8 cellular contexts compared by ENCODE assay signal in genomic region chr1:228837817-228838716, GRCh38.
A peak's percentile ranks its signal among the peaks of the same experiment; 100 is the strongest.
DNase-seq lines count a peak whose midpoint lies in the region; ATAC-seq, FAIRE-seq and TF ChIP-seq lines count a peak whose summit lies in the region.

No MANE protein-coding gene starts in this region.

- H3K9me3 Mint-ChIP-seq in astrocyte (ENCODE audit: unreplicated experiment) (peaks cover 3% of the 10 kb centered on the region), endothelial cell (ENCODE audit: unreplicated experiment) (no peaks in the 10 kb centered on the region)

- H3K4me3 ChIP-seq in astrocyte (ENCODE audit: insufficient read depth, low read depth, low read length): no peak overlapping the region
- no peak overlapping the region for H3K4me3 ChIP-seq in upper lobe of right lung

- H3K4me1 Mint-ChIP-seq in astrocyte (ENCODE audit: low read depth, unreplicated experiment) (peaks cover 39% of the 10 kb centered on the region), endothelial cell (ENCODE audit: unreplicated experiment) (peaks cover 6% of the 10 kb centered on the region)

- H3K9me3 ChIP-seq in astrocyte (ENCODE audit: insufficient read depth, low read depth, low read length) (peaks cover 3% of the 10 kb centered on the region), upper lobe of right lung (no peaks in the 10 kb centered on the region)

- H3K27ac ChIP-seq in astrocyte (ENCODE audit: low read depth, low read length) (peak overlapping the region; percentile 18), upper lobe of right lung (peak overlapping the region; percentile 75)

- FAIRE-seq in GM18507 (lab: Jason Lieb, UNC) (peak; percentile 72), astrocyte (lab: Jason Lieb, UNC) (no peak)

- H3K9ac ChIP-seq in astrocyte (ENCODE audit: low read length): no peak overlapping the region

- ATAC-seq in HG03378 (IDR thresholded peaks at IDR 0.05; ENCODE audit: unreplicated experiment): peak; percentile 54
- ATAC-seq in upper lobe of right lung: peak; percentile 82

- H3K27me3 ChIP-seq in astrocyte (ENCODE audit: insufficient read depth, low read length) (peaks cover 20% of the 10 kb centered on the region), upper lobe of right lung (no peaks in the 10 kb centered on the region)

- peaks cover 5% of the 10 kb centered on the region for H3K27me3 Mint-ChIP-seq in astrocyte (ENCODE audit: low read depth, unreplicated experiment)
- peaks cover 2% of the 10 kb centered on the region for H3K27me3 Mint-ChIP-seq in endothelial cell (ENCODE audit: unreplicated experiment)

- peak overlapping the region; percentile 83 for H3K27ac Mint-ChIP-seq in astrocyte (ENCODE audit: unreplicated experiment)
- H3K27ac Mint-ChIP-seq in endothelial cell (ENCODE audit: unreplicated experiment): no peak overlapping the region

- H3K4me3 Mint-ChIP-seq in astrocyte (ENCODE audit: unreplicated experiment): no peak overlapping the region
- H3K4me3 Mint-ChIP-seq in endothelial cell (ENCODE audit: unreplicated experiment): no peak overlapping the region

- H3K4me2 ChIP-seq in astrocyte (ENCODE audit: low read length): peak overlapping the region; percentile 51

- peaks cover 4% of the 10 kb centered on the region for H4K20me1 ChIP-seq in astrocyte (ENCODE audit: insufficient read depth, low read length)

- DNase-seq in GM18507 (ENCODE audit: extremely low spot score, insufficient read length, low read depth) (peak; percentile 20), astrocyte (ENCODE audit: low read depth) (peak; percentile 94), kidney glomerular epithelial cell (lab: John Stamatoyannopoulos, UW) (peak; percentile 97), upper lobe of right lung (no peak), mesenteric fat pad (ENCODE audit: low spot score) (no peak), NCI-H1105 (lab: John Stamatoyannopoulos, UW) (no peak), endothelial cell (ENCODE audit: low spot score) (no peak)

- no peak for TF ChIP-seq CTCF in astrocyte (IDR thresholded peaks at IDR 0.05; ENCODE audit: insufficient read depth, low read depth, low read length)
- TF ChIP-seq CTCF in upper lobe of right lung (IDR thresholded peaks at IDR 0.05): no peak
- no peak for TF ChIP-seq CTCF in endothelial cell (IDR thresholded peaks at IDR 0.05; ENCODE audit: unreplicated experiment)

- H3K36me3 ChIP-seq in astrocyte (ENCODE audit: insufficient read depth, low read length) (no peaks in the 10 kb centered on the region), upper lobe of right lung (no peaks in the 10 kb centered on the region)

- no peaks in the 10 kb centered on the region for H3K79me2 ChIP-seq in astrocyte (ENCODE audit: insufficient read depth, low read length)

- H3K36me3 Mint-ChIP-seq in astrocyte (ENCODE audit: low read depth, unreplicated experiment): no peaks in the 10 kb centered on the region
- peaks cover 6% of the 10 kb centered on the region for H3K36me3 Mint-ChIP-seq in endothelial cell (ENCODE audit: low read depth, unreplicated experiment)

- peak overlapping the region; percentile 39 for H2AFZ ChIP-seq in astrocyte (ENCODE audit: low read depth, low read length)

- H3K4me1 ChIP-seq in astrocyte (ENCODE audit: insufficient read depth, low read length): peaks cover 27% of the 10 kb centered on the region
- peaks cover 22% of the 10 kb centered on the region for H3K4me1 ChIP-seq in upper lobe of right lung

- intact Hi-C loops in upper lobe of right lung (cut with DNase I): no loop called here

Comparison
In these comparisons a context has a peak if more than half of its experiments do, and no peak if none do; other contexts are left out.
1. DNase-seq: peak in GM18507 (single experiment), astrocyte (single experiment) and kidney glomerular epithelial cell (single experiment); none in upper lobe of right lung (single experiment), mesenteric fat pad (single experiment), NCI-H1105 (single experiment) and endothelial cell (single experiment).